ENCODE assay signal across 1 cellular context in the genomic region with DNA sequence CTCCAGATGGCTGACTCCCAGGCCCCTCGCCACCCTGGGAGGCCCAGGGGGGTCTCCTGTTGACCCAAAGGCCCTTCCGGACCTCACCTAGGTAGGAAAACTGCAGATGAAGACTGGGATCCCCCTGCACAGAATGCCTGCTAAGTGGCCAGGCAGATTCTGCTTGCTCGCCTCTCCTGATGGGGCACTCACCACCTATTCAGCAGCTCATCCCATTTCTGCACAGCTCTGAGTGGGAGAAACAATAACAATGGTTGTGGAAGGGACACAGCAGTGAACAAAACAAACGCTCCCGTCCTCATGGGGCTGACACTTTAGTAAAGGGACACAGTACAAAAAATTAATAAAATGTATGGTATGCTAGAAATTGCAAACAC.
TF ChIP-seq lines count a peak whose summit lies in the region.

No MANE protein-coding gene starts in this region.

TF ChIP-seq in IMR-90, 13 proteins besides CTCF, POLR2A, EP300 and RAD21 (continued from another document):
- TF ChIP-seq FOS (IDR thresholded peaks at IDR 0.05; ENCODE audit: low read depth, low read length) (no peak), BHLHE40 (IDR thresholded peaks at IDR 0.05; ENCODE audit: low read depth, low read length) (no peak), RFX5 (IDR thresholded peaks at IDR 0.05; ENCODE audit: low read depth, low read length) (no peak), SMC3 (IDR thresholded peaks at IDR 0.05; ENCODE audit: low read depth, low read length) (no peak)
- TF ChIP-seq, protein P1, sequence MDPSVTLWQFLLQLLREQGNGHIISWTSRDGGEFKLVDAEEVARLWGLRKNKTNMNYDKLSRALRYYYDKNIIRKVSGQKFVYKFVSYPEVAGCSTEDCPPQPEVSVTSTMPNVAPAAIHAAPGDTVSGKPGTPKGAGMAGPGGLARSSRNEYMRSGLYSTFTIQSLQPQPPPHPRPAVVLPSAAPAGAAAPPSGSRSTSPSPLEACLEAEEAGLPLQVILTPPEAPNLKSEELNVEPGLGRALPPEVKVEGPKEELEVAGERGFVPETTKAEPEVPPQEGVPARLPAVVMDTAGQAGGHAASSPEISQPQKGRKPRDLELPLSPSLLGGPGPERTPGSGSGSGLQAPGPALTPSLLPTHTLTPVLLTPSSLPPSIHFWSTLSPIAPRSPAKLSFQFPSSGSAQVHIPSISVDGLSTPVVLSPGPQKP (IDR thresholded peaks at IDR 0.05; ENCODE audit: borderline replicate concordance, low read depth, low read length) = no peak
